24 cellular contexts compared by ENCODE assay signal in genomic region chr18:48736861-48737260, GRCh38.
"Had no signal": no experiment of that assay in that cellular context is flagged by ENCODE, and none has a peak within 500 bp of the region (broad histone marks: within the 10 kb centered on the region; RNA-seq: fewer than 3 reads in every experiment).

No MANE protein-coding gene starts in this region.

- H3K4me3 Mint-ChIP-seq: naive thymus-derived CD8-positive, alpha-beta T cell; nephron progenitor cell; stimulated activated naive CD8-positive, alpha-beta T cell treated with anti-CD3 and anti-CD28 coated beads, Interleukin-15, amount 100 ng/mL, for 72 hours had no signal

- H3K9me3 Mint-ChIP-seq: naive thymus-derived CD8-positive, alpha-beta T cell; nephron progenitor cell; stimulated activated naive CD8-positive, alpha-beta T cell treated with anti-CD3 and anti-CD28 coated beads, Interleukin-15, amount 100 ng/mL, for 72 hours had no signal

- H3K4me1 ChIP-seq: prostate gland had no signal

- H3K36me3 Mint-ChIP-seq: naive thymus-derived CD8-positive, alpha-beta T cell had no signal

- H3K4me2 ChIP-seq: smooth muscle cell had no signal

- H3K4me3 ChIP-seq: dorsolateral prefrontal cortex, left ventricle myocardium inferior, lower lobe of right lung, prostate gland, right atrium auricular region, smooth muscle cell, suprapubic skin had no signal

- H3K27ac Mint-ChIP-seq: naive thymus-derived CD8-positive, alpha-beta T cell; nephron progenitor cell; stimulated activated naive CD8-positive, alpha-beta T cell treated with anti-CD3 and anti-CD28 coated beads, Interleukin-15, amount 100 ng/mL, for 72 hours had no signal

- DNase-seq: cerebellar nuclear complex; dorsolateral prefrontal cortex; effector CD4-positive, alpha-beta T cell; head of caudate nucleus; left cardiac atrium; left ventricle myocardium inferior; lower lobe of right lung; naive thymus-derived CD8-positive, alpha-beta T cell; nephron progenitor cell; stimulated activated CD4-positive, alpha-beta T cell treated with anti-CD3 and anti-CD28 coated beads, Interleukin-12 subunit alpha, Interleukin-12 subunit beta, amount 100 ng/mL, for 4 hours; stimulated activated CD4-positive, alpha-beta T cell treated with anti-CD3 and anti-CD28 coated beads, Interleukin-1b, Interleukin-23, amount 100 ng/mL, for 48 hours; stimulated activated CD4-positive, alpha-beta T cell treated with anti-CD3 and anti-CD28 coated beads, Interleukin-4, amount 100 ng/mL, for 1 hour; stimulated activated CD8-positive, alpha-beta memory T cell treated with anti-CD3 and anti-CD28 coated beads, Interleukin-4, amount 100 ng/mL, for 48 hours; stimulated activated naive CD4-positive, alpha-beta T cell; stimulated activated naive CD8-positive, alpha-beta T cell treated with anti-CD3 and anti-CD28 coated beads, Interleukin-15, amount 100 ng/mL, for 72 hours; trophoblast cell had no signal

- H3K27ac ChIP-seq: left ventricle myocardium inferior, lower lobe of right lung, neutrophil, prostate gland, right atrium auricular region, suprapubic skin had no signal

- FAIRE-seq: colon, frontal cortex had no signal

- H3K27me3 Mint-ChIP-seq: stimulated activated naive CD8-positive, alpha-beta T cell treated with anti-CD3 and anti-CD28 coated beads, Interleukin-15, amount 100 ng/mL, for 72 hours had no signal

- H3K9me3 ChIP-seq: left ventricle myocardium inferior, lower lobe of right lung, neutrophil, prostate gland, right atrium auricular region, suprapubic skin had no signal

- ATAC-seq: left cardiac atrium; lower lobe of right lung; naive thymus-derived CD8-positive, alpha-beta T cell; sciatic nerve; stimulated activated naive CD8-positive, alpha-beta T cell treated with anti-CD3 and anti-CD28 coated beads, Interleukin-15, amount 100 ng/mL, for 72 hours had no signal

- H3K36me3 ChIP-seq: left ventricle myocardium inferior, lower lobe of right lung, neutrophil, prostate gland, right atrium auricular region, suprapubic skin had no signal

- H3K27me3 ChIP-seq: dorsolateral prefrontal cortex, neutrophil, right atrium auricular region, suprapubic skin had no signal

- H3K4me1 Mint-ChIP-seq: stimulated activated naive CD8-positive, alpha-beta T cell treated with anti-CD3 and anti-CD28 coated beads, Interleukin-15, amount 100 ng/mL, for 72 hours had no signal
